ENCODE assay signal across 1 cellular context in genomic region chr20:45948742-45949541, GRCh38.
TF ChIP-seq lines count a peak whose summit lies in the region.

No MANE protein-coding gene starts in this region.

TF ChIP-seq in K562, 482 proteins besides CTCF, POLR2A, EP300 and RAD21:
- peak; percentile 40 for TF ChIP-seq RBM22 (IDR thresholded peaks at IDR 0.05; ENCODE audit: low read depth, low read length, poor library complexity, severe bottlenecking)
- 0 out of 2 replicates have a peak, but pooled peaks have one; percentile 1 for TF ChIP-seq POLR2AphosphoS5 (IDR thresholded peaks at IDR 0.05; ENCODE audit: control insufficient read depth, insufficient read depth, low read depth, low read length)
- no peak for TF ChIP-seq ESRRA (IDR thresholded peaks at IDR 0.05; ENCODE audit: borderline replicate concordance, low read depth)
- peak; percentile 55; the same call in 1 of the 2 replicates for TF ChIP-seq RBFOX2 (IDR thresholded peaks at IDR 0.05; ENCODE audit: low read depth, low read length)
- TF ChIP-seq DMBX1 (CRISPR knock-in tag; IDR thresholded peaks at IDR 0.05; ENCODE audit: borderline replicate concordance): no peak
- peak; percentile 8; the same call in 1 of the 2 replicates for TF ChIP-seq ATF3 (IDR thresholded peaks at IDR 0.05)
- TF ChIP-seq ATF3 (CRISPR knock-in tag; conservative IDR thresholded peaks at IDR 0.05): no peak
- peak; percentile 58; the same call in 1 of the 2 replicates for TF ChIP-seq POLR2G (IDR thresholded peaks at IDR 0.05; ENCODE audit: low read depth, low read length)
